Comparison of ENCODE assay signal across 17 cellular contexts in the genomic region with DNA sequence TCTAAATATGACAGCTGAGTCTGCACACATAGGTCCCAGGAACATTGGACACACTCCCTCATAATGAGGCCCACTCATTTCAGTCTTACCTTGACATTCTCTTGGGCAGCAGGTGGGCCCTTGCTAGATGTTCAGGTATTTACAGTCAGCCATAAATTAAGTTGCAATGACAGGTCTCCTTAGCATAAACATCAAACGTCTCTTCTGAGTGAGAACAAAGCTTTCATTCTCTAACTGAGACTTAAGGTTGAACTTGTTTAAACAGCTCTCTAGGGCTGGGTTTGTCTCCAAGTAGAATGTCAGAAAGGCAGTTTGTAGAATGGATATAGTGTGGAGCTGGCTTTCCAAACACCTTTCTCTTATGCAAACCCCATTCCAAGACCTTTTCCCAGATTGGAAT. TPM values are rescaled to one million over a fixed set of nuclear protein-coding genes. Genes with fewer than 3 reads are reported as not detected.
A peak's percentile ranks its signal among the peaks of the same experiment; 100 is the strongest.
DNase-seq lines count a peak whose midpoint lies in the region; ATAC-seq lines count a peak whose summit lies in the region.
"Had no signal": no experiment of that assay in that cellular context is flagged by ENCODE, and none has a peak within 500 bp of the region (broad histone marks: within the 10 kb centered on the region; RNA-seq: fewer than 3 reads in every experiment).

No MANE protein-coding gene starts in this region.

- no peak overlapping the region for H3K27ac Mint-ChIP-seq in activated CD4-positive, alpha-beta T cell treated with anti-CD3 and anti-CD28 coated beads, Interleukin-2, amount 10 ng/mL, durations not matched to agents 24 days and 14 days
- H3K27ac Mint-ChIP-seq: GM23338 had no signal

- H3K4me1 Mint-ChIP-seq in activated CD4-positive, alpha-beta T cell treated with anti-CD3 and anti-CD28 coated beads, Interleukin-2, amount 10 ng/mL, durations not matched to agents 24 days and 14 days: peaks cover 6% of the 10 kb centered on the region

- no peak overlapping the region for H3K4me3 Mint-ChIP-seq in activated CD4-positive, alpha-beta T cell treated with anti-CD3 and anti-CD28 coated beads, Interleukin-2, amount 10 ng/mL, durations not matched to agents 24 days and 14 days
- H3K4me3 Mint-ChIP-seq: GM23338, neural crest cell had no signal

- peak; percentile 15 for DNase-seq in DMS53 treated with DMSO at 0.1 percent for 48 hours (lab: John Stamatoyannopoulos, UW; ENCODE audit: unreplicated experiment)
- DNase-seq in NCI-H526 treated with DMSO at 0.1 percent for 48 hours (lab: John Stamatoyannopoulos, UW): peak; percentile 98
- DNase-seq in renal cortical epithelial cell (ENCODE audit: low read depth): peak; percentile 69
- no peak for DNase-seq in NCI-H187 treated with DMSO at 0.1 percent for 48 hours (lab: John Stamatoyannopoulos, UW)
- no peak for DNase-seq in activated CD4-positive, alpha-beta T cell treated with anti-CD3 and anti-CD28 coated beads, Interleukin-2, amount 10 ng/mL, durations not matched to agents 24 days and 14 days
- DNase-seq: activated naive CD4-positive, alpha-beta T cell treated with Interleukin-2 at 50 U/mL for 16 hours; C1 segment of cervical spinal cord; heart left ventricle; NCI-H2029 treated with DMSO at 0.1 percent for 48 hours; NK-92 treated with Interleukin-12 subunit alpha and Interleukin-12 subunit beta, amount 100 ng/mL, for 24 hours; stimulated activated CD4-positive, alpha-beta T cell treated with anti-CD3 and anti-CD28 coated beads, Interleukin-4, amount 100 ng/mL, for 1 hour had no signal

- ATAC-seq in esophagus mucosa (peak; percentile 74), GM21381 (IDR thresholded peaks at IDR 0.05; ENCODE audit: unreplicated experiment) (no peak)
- ATAC-seq: GM23338, heart left ventricle, right lobe of liver had no signal

- H3K27me3 Mint-ChIP-seq in activated CD4-positive, alpha-beta T cell treated with anti-CD3 and anti-CD28 coated beads, Interleukin-2, amount 10 ng/mL, durations not matched to agents 24 days and 14 days: peaks cover 18% of the 10 kb centered on the region

- intact Hi-C loops in activated CD4-positive, alpha-beta T cell treated with anti-CD3 and anti-CD28 coated beads, Interleukin-2, amount 10 ng/mL, durations not matched to agents 24 days and 14 days (cut with micrococcal nuclease): no loop called here

- H3K9me3 Mint-ChIP-seq in activated CD4-positive, alpha-beta T cell treated with anti-CD3 and anti-CD28 coated beads, Interleukin-2, amount 10 ng/mL, durations not matched to agents 24 days and 14 days: no peaks in the 10 kb centered on the region
- H3K9me3 Mint-ChIP-seq: GM23338 had no signal

- H3K36me3 Mint-ChIP-seq in activated CD4-positive, alpha-beta T cell treated with anti-CD3 and anti-CD28 coated beads, Interleukin-2, amount 10 ng/mL, durations not matched to agents 24 days and 14 days (ENCODE audit: low read depth): peaks cover 3% of the 10 kb centered on the region

RNA-seq across cellular contexts. Expression of gene ACVR1B, which starts 10.3 kb away (rescaled TPM):
- 19.2 TPM for total RNA-seq in esophagus mucosa
- total RNA-seq in renal cortical epithelial cell: 14.8 and 58.1 TPM in 2 replicates
- 7.1 and 8.1 TPM in 2 replicates for total RNA-seq in activated CD4-positive, alpha-beta T cell treated with anti-CD3 and anti-CD28 coated beads, Interleukin-2, amount 10 ng/mL, durations not matched to agents 24 days and 14 days

RNA-seq across cellular contexts. Expression of gene TAMALIN, which starts 44.9 kb away (rescaled TPM):
- total RNA-seq in esophagus mucosa: 3.9 TPM
- 2.2 and 3.0 TPM in 2 replicates for total RNA-seq in renal cortical epithelial cell
- 10.4 and 12.4 TPM in 2 replicates for total RNA-seq in activated CD4-positive, alpha-beta T cell treated with anti-CD3 and anti-CD28 coated beads, Interleukin-2, amount 10 ng/mL, durations not matched to agents 24 days and 14 days

RNA-seq across cellular contexts. Expression of gene ACVRL1, which starts 54.5 kb away (rescaled TPM):
- 4.9 TPM for total RNA-seq in esophagus mucosa
- 2.1 and 3.5 TPM in 2 replicates for total RNA-seq in renal cortical epithelial cell
- not detected in 2 replicates for total RNA-seq in activated CD4-positive, alpha-beta T cell treated with anti-CD3 and anti-CD28 coated beads, Interleukin-2, amount 10 ng/mL, durations not matched to agents 24 days and 14 days
- total RNA-seq: activated CD8-positive, alpha-beta memory T cell treated with anti-CD3 and anti-CD28 coated beads for 36 hours had no signal

Comparison
In these comparisons a context has a peak if more than half of its experiments do, and no peak if none do; other contexts are left out.
1. DNase-seq: peak in DMS53 treated with DMSO at 0.1 percent for 48 hours (single experiment), NCI-H526 treated with DMSO at 0.1 percent for 48 hours (single experiment) and renal cortical epithelial cell (single experiment); none in NCI-H187 treated with DMSO at 0.1 percent for 48 hours (single experiment) and activated CD4-positive, alpha-beta T cell treated with anti-CD3 and anti-CD28 coated beads, Interleukin-2, amount 10 ng/mL, durations not matched to agents 24 days and 14 days (single experiment).